In the genomic region with DNA sequence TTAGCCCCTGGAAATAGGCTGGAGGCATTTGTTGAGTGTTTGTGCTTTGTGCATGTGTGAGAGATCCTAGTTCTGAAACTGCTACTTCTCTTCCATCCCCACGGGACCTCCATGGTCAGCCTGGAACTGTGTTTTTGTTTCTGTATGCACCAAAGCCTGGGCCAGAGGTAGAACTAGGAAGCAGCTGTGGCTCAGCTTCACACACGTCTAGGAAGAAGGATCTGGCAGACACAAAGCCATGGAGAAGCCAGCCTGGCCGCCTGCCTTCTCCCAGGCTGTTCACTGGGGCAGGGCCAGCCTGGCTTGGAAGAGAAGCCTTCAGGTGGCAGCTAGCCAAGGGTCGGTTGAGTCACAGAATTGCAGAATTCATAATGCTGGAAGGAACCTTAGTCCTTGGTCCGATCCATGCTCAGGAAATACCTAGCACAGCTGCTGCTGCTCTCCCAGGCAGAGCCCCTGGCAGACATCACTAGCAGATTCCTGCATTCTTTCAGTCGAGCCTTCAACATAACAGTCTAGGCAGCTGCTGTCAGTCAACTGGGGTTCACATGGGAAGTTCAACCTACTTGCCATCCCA, we compare ENCODE assay signal across 8 cellular contexts. TPM values are rescaled to one million over a fixed set of nuclear protein-coding genes. Genes with fewer than 3 reads are reported as not detected.
DNase-seq lines count a peak whose midpoint lies in the region; ATAC-seq and TF ChIP-seq lines count a peak whose summit lies in the region.

No MANE protein-coding gene starts in this region.

- H3K4me1 ChIP-seq in Panc1 (ENCODE audit: control insufficient read depth, insufficient read depth, low read length) (no peaks in the 10 kb centered on the region; the same call in 1 of the 2 replicates), esophagus (ENCODE audit: control insufficient read depth in 2 of 2, insufficient read depth in 2 of 2, low read length in 1 of 2) (peaks cover 4 to 10% of the 10 kb centered on the region in 2 donors)
- H3K4me1 ChIP-seq in CD4-positive, alpha-beta memory T cell (ENCODE audit: insufficient read depth, low read length) = peaks cover 7% of the 10 kb centered on the region

- POLR2A ChIA-PET in Panc1 (lab: Charles Lee) = no interaction called here
- POLR2A ChIA-PET in CD4-positive, alpha-beta memory T cell (lab: Charles Lee; ENCODE audit: partially characterized antibody) = no interaction called here
- POLR2A ChIA-PET in activated CD4-positive, alpha-beta memory T cell treated with anti-CD3 and anti-CD28 coated beads for 36 hours (lab: Charles Lee) = no interaction called here

- H3K9me3 ChIP-seq in Panc1 (ENCODE audit: control insufficient read depth, insufficient read depth, low read depth, low read length) = no peaks in the 10 kb centered on the region
- H3K9me3 ChIP-seq in esophagus (ENCODE audit: control insufficient read depth in 2 of 2, insufficient read depth in 1 of 2, low read depth in 1 of 2, low read length in 1 of 2) = no peaks in the 10 kb centered on the region
- H3K9me3 ChIP-seq in CD4-positive, alpha-beta memory T cell (ENCODE audit: control insufficient read depth in 1 of 2, low read length in 2 of 2) = no peaks in the 10 kb centered on the region

- H3K36me3 ChIP-seq in Panc1 (ENCODE audit: control insufficient read depth, insufficient read depth, low read length) (no peaks in the 10 kb centered on the region), esophagus (ENCODE audit: control insufficient read depth in 2 of 2, insufficient read depth in 2 of 2, low read length in 1 of 2) (no peaks in the 10 kb centered on the region)
- no peaks in the 10 kb centered on the region for H3K36me3 ChIP-seq in CD4-positive, alpha-beta memory T cell (ENCODE audit: insufficient read depth, low read length)

- no peaks in the 10 kb centered on the region for H3K36me3 Mint-ChIP-seq in naive B cell
- H3K36me3 Mint-ChIP-seq in CD4-positive, alpha-beta memory T cell = no peaks in the 10 kb centered on the region
- H3K36me3 Mint-ChIP-seq in activated CD4-positive, alpha-beta memory T cell treated with anti-CD3 and anti-CD28 coated beads for 36 hours = no peaks in the 10 kb centered on the region

- H3K9me3 Mint-ChIP-seq in naive B cell = no peaks in the 10 kb centered on the region
- no peaks in the 10 kb centered on the region for H3K9me3 Mint-ChIP-seq in CD4-positive, alpha-beta memory T cell
- no peaks in the 10 kb centered on the region for H3K9me3 Mint-ChIP-seq in activated CD4-positive, alpha-beta memory T cell treated with anti-CD3 and anti-CD28 coated beads for 36 hours

- H3K27me3 ChIP-seq in Panc1 (ENCODE audit: control insufficient read depth, insufficient read depth, low read length) = no peaks in the 10 kb centered on the region
- no peaks in the 10 kb centered on the region for H3K27me3 ChIP-seq in esophagus (ENCODE audit: control insufficient read depth in 1 of 2, insufficient read depth in 2 of 2, low read length in 2 of 2)
- no peaks in the 10 kb centered on the region for H3K27me3 ChIP-seq in CD4-positive, alpha-beta memory T cell (ENCODE audit: insufficient read depth, low read length)

- H3K4me3 Mint-ChIP-seq in naive B cell = peak overlapping the region in 5 of 8 donors; percentile 45 to 66 (median 55)
- H3K4me3 Mint-ChIP-seq in CD4-positive, alpha-beta memory T cell = no peak overlapping the region
- H3K4me3 Mint-ChIP-seq in activated CD4-positive, alpha-beta memory T cell treated with anti-CD3 and anti-CD28 coated beads for 36 hours = no peak overlapping the region

- H3K27ac ChIP-seq in Panc1 (ENCODE audit: low read length) (peak overlapping the region; percentile 39; the same call in 1 of the 2 replicates), esophagus (ENCODE audit: low read depth in 2 of 2, low read length in 1 of 2) (peak overlapping the region; percentile 68 to 87)
- H3K27ac ChIP-seq in CD4-positive, alpha-beta memory T cell (ENCODE audit: low read depth, low read length) = no peak overlapping the region

- no TSS peak for BruUV-seq in Panc1 (replicated peaks; lab: Mats Ljungman, UMichigan)

- H3K27me3 Mint-ChIP-seq in naive B cell = no peaks in the 10 kb centered on the region
- no peaks in the 10 kb centered on the region for H3K27me3 Mint-ChIP-seq in CD4-positive, alpha-beta memory T cell
- H3K27me3 Mint-ChIP-seq in activated CD4-positive, alpha-beta memory T cell treated with anti-CD3 and anti-CD28 coated beads for 36 hours = peaks cover 1% of the 10 kb centered on the region

- DNase-seq in G401 (ENCODE audit: low spot score) (peak; percentile 81), Panc1 (ENCODE audit: low read depth, low spot score) (peak; percentile 67), naive B cell (no peak), activated gamma-delta T cell (lab: John Stamatoyannopoulos, UW) (no peak)
- DNase-seq in CD4-positive, alpha-beta memory T cell = no peak
- DNase-seq in activated CD4-positive, alpha-beta memory T cell treated with anti-CD3 and anti-CD28 coated beads for 36 hours = no peak

- peak overlapping the region in 3 of 6 donors; percentile 47 to 66 (median 64) for H3K27ac Mint-ChIP-seq in naive B cell
- no peak overlapping the region for H3K27ac Mint-ChIP-seq in CD4-positive, alpha-beta memory T cell
- H3K27ac Mint-ChIP-seq in activated CD4-positive, alpha-beta memory T cell treated with anti-CD3 and anti-CD28 coated beads for 36 hours = no peak overlapping the region

- CTCF ChIA-PET in Panc1 (lab: Charles Lee) = no interaction called here
- CTCF ChIA-PET in CD4-positive, alpha-beta memory T cell (lab: Charles Lee; ENCODE audit: partially characterized antibody) = interaction anchor here (0.5 kb wide), 1 partner anchor 400 kb away, joined by 3 read pairs; no protein-coding TSS in a partner anchor
- CTCF ChIA-PET in activated CD4-positive, alpha-beta memory T cell treated with anti-CD3 and anti-CD28 coated beads for 36 hours (lab: Charles Lee) = no interaction called here

- ATAC-seq in Panc1 = peak; percentile 87
- ATAC-seq in naive B cell (ENCODE audit: low read depth in 2 of 2) = peak; percentile 28 to 36
- no peak for ATAC-seq in HG02840 (IDR thresholded peaks at IDR 0.05; ENCODE audit: low FRiP score, unreplicated experiment)

- TF ChIP-seq CTCF in Panc1 (IDR thresholded peaks at IDR 0.05) = no peak

- H3K4me1 Mint-ChIP-seq in naive B cell = peaks cover 31 to 61% (median 46%) of the 10 kb centered on the region in 3 donors
- H3K4me1 Mint-ChIP-seq in CD4-positive, alpha-beta memory T cell = peaks cover 6 to 28% (median 16%) of the 10 kb centered on the region in 4 donors
- peaks cover 10% of the 10 kb centered on the region for H3K4me1 Mint-ChIP-seq in activated CD4-positive, alpha-beta memory T cell treated with anti-CD3 and anti-CD28 coated beads for 36 hours (ENCODE audit: low read depth)

- H3K4me3 ChIP-seq in Panc1 (ENCODE audit: low read depth in 2 of 2, low read length in 2 of 2) (no peak overlapping the region), esophagus (ENCODE audit: low read depth in 1 of 2, low read length in 2 of 2) (no peak overlapping the region)
- H3K4me3 ChIP-seq in CD4-positive, alpha-beta memory T cell (ENCODE audit: low read length in 2 of 2) = no peak overlapping the region

- in situ Hi-C loops in G401 (cut with HindIII; ENCODE audit: low sequenced_read_pairs) (no loop called here), Panc1 (cut with HindIII; ENCODE audit: low pct_unique_long_range_greater_than_20kb, low sequenced_read_pairs) (no loop called here)

- intact Hi-C loops in Panc1 (cut with micrococcal nuclease; ENCODE audit: unreplicated experiment) = no loop called here
- intact Hi-C loops in CD4-positive, alpha-beta memory T cell (cut with micrococcal nuclease) = no loop called here
- intact Hi-C loops in activated CD4-positive, alpha-beta memory T cell treated with anti-CD3 and anti-CD28 coated beads for 36 hours (cut with micrococcal nuclease) = no loop called here

- 6 to 9% methylated on average over 6 of the region's 6 CpGs for WGBS in esophagus, 2 donors

RNA-seq across cellular contexts. Expression of gene RIN3, which starts 27.0 kb away (rescaled TPM):
- total RNA-seq in G401 (2014; rRNA removed; shearing (Covaris generic)) = 0.18 and 0.85 TPM in 2 replicates
- 10.9 TPM for total RNA-seq in Panc1 (2021; ENCODE audit: unreplicated experiment)
- polyA plus RNA-seq in Panc1 (2012; ENCODE audit: insufficient read length) = 11.1 TPM
- polyA plus RNA-seq in esophagus = 1 to 10 TPM; 4.8 to 7.3 TPM
- polyA plus RNA-seq in naive B cell (ENCODE audit: low read depth in 6 of 6) = 10 to 100 TPM in 5 of 6 donors, 1 to 10 TPM in 1; 7.6 to 43.7 (median 24.5) TPM
- total RNA-seq in CD4-positive, alpha-beta memory T cell = 10 to 100 TPM; 66.9 to 74.9 TPM
- polyA plus RNA-seq in CD4-positive, alpha-beta memory T cell = 10 to 100 TPM in 1 of 2 donors, 1 to 10 TPM in 1; 4.0 to 25.0 TPM
- total RNA-seq in activated CD4-positive, alpha-beta memory T cell treated with anti-CD3 and anti-CD28 coated beads for 36 hours = 10 to 100 TPM; 17.5 to 18.8 TPM

Comparison
In these comparisons a context has a peak if more than half of its experiments do, and no peak if none do; other contexts are left out.
1. DNase-seq: peak in G401 (single experiment) and Panc1 (single experiment); none in naive B cell (single experiment), CD4-positive, alpha-beta memory T cell (0 of 5), activated gamma-delta T cell (single experiment) and activated CD4-positive, alpha-beta memory T cell treated with anti-CD3 and anti-CD28 coated beads for 36 hours (single experiment).
2. H3K4me3 Mint-ChIP-seq: peak in naive B cell (5 of 8); none in CD4-positive, alpha-beta memory T cell (0 of 8) and activated CD4-positive, alpha-beta memory T cell treated with anti-CD3 and anti-CD28 coated beads for 36 hours (single experiment).